8 cellular contexts compared by ENCODE assay signal in the genomic region with DNA sequence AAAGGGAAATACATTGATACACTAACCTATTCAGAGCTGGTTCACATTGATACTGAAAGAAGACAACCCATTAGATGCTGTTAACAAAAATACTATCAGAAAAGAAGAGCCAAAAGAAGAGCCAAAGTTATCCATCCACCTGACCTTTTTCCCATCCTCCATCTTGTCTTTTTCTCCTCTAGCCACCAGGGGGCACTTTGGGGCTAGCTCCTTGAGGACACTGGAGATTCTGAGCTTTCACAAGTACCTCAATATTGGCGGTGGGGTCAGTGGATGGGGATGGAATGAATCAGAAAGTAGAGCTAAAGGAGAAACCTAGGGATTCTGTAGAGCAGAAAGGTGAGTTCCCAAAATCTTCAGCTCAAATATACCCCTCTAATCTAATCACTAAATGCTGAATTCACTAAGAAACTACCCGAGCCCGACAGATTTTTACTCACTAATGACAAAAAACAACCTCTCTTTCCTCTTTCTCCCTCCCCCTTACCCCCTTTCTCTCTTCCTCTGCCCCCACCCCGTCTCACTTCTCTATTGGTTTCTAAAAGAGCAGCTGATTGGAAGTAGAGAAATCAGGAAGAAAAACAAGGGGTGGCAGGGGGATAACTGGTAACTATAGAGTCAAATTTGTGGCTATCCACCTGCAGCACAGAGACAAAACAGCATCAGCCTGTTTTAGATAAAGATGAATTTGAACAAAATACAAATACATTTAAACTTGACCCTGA.
A peak's percentile ranks its signal among the peaks of the same experiment; 100 is the strongest.
DNase-seq lines count a peak whose midpoint lies in the region; ATAC-seq and TF ChIP-seq lines count a peak whose summit lies in the region.

No MANE protein-coding gene starts in this region.

- H3K36me3 Mint-ChIP-seq in stimulated activated naive B cell treated with anti-CD40 and anti-IgM and Interleukin-4, amounts not matched to agents 10 μg/mL and 1 μg/mL and 100 μg/mL, for 72 hours, result peaks cover 14 to 42% of the 10 kb centered on the region in 2 donors

- H3K27ac Mint-ChIP-seq in stimulated activated naive B cell treated with anti-CD40 and anti-IgM and Interleukin-4, amounts not matched to agents 10 μg/mL and 1 μg/mL and 100 μg/mL, for 72 hours, result peak overlapping the region; percentile 76

- H3K9ac ChIP-seq in GM23248 (no peak overlapping the region), PC-3 (ENCODE audit: low read length) (no peak overlapping the region)

- H3K4me3 ChIP-seq in GM23248 (no peak overlapping the region), PC-3 (ENCODE audit: low read length) (no peak overlapping the region), esophagus squamous epithelium (no peak overlapping the region)

- H3K27me3 Mint-ChIP-seq in stimulated activated naive B cell treated with anti-CD40 and anti-IgM and Interleukin-4, amounts not matched to agents 10 μg/mL and 1 μg/mL and 100 μg/mL, for 72 hours, result no peaks in the 10 kb centered on the region

- H3K4me2 ChIP-seq in GM23248 (ENCODE audit: unreplicated experiment) (no peak overlapping the region), PC-3 (ENCODE audit: low read length) (no peak overlapping the region)

- 84 to 88% methylated on average over 3 to 4 of the region's 4 CpGs for whole genome bisulfite sequencing in GM23248 (ENCODE audit: low coverage in 1 of 2, low lambda C conversion rate in 2 of 2, missing lambda C conversion rate in 2 of 2), 2 experiments
- WGBS in esophagus squamous epithelium, 2 donors, result 61 to 81% methylated on average over 4 of the region's 4 CpGs

- H3F3A ChIP-seq in GM23248 (ENCODE audit: insufficient read depth), result peaks cover 8% of the 10 kb centered on the region
- no peaks in the 10 kb centered on the region for H3F3A ChIP-seq in PC-3 (ENCODE audit: low read length, unreplicated experiment)

- H3K9me2 ChIP-seq in GM23248 (ENCODE audit: insufficient read depth), result no peaks in the 10 kb centered on the region
- H3K9me2 ChIP-seq in PC-3 (replicated peaks; ENCODE audit: low read length), result no peaks in the 10 kb centered on the region

- H3K4me1 ChIP-seq in GM23248 (ENCODE audit: insufficient read depth) (peaks cover 15% of the 10 kb centered on the region), PC-3 (ENCODE audit: insufficient read depth, low read length) (no peaks in the 10 kb centered on the region), esophagus squamous epithelium (peaks cover 0 to 20% (median 8%) of the 10 kb centered on the region in 3 donors)

- TF ChIP-seq POLR2A in esophagus squamous epithelium (IDR thresholded peaks at IDR 0.05), result no peak

- peak; percentile 73 for DNase-seq in GM23248
- peak; percentile 59 for DNase-seq in PC-3
- DNase-seq in esophagus squamous epithelium (lab: John Stamatoyannopoulos, UW), result no peak
- DNase-seq in stimulated activated naive B cell treated with anti-CD40 and anti-IgM and Interleukin-4, amounts not matched to agents 10 μg/mL and 1 μg/mL and 100 μg/mL, for 72 hours, result peak; percentile 13
- DNase-seq in stimulated activated CD4-positive, alpha-beta T cell treated with anti-CD3 and anti-CD28 coated beads, Interleukin-2, amount 100 ng/mL, for 48 hours, result no peak

- ATAC-seq in PC-3, result peak; percentile 31; the same call in 1 of the 2 replicates
- ATAC-seq in stimulated activated naive B cell treated with anti-CD40 and anti-IgM and Interleukin-4, amounts not matched to agents 10 μg/mL and 1 μg/mL and 100 μg/mL, for 72 hours (replicated peaks), result peak; percentile 47 to 55
- no peak for ATAC-seq in HG03045 (IDR thresholded peaks at IDR 0.05; ENCODE audit: unreplicated experiment)
- ATAC-seq in HG03108 (IDR thresholded peaks at IDR 0.05; ENCODE audit: unreplicated experiment), result no peak

- no peaks in the 10 kb centered on the region for H3K27me3 ChIP-seq in GM23248 (replicated peaks; ENCODE audit: insufficient read depth)
- H3K27me3 ChIP-seq in PC-3 (ENCODE audit: low read length), result no peaks in the 10 kb centered on the region
- no peaks in the 10 kb centered on the region for H3K27me3 ChIP-seq in esophagus squamous epithelium

- peaks cover 13 to 15% of the 10 kb centered on the region in 2 donors for H3K9me3 Mint-ChIP-seq in stimulated activated naive B cell treated with anti-CD40 and anti-IgM and Interleukin-4, amounts not matched to agents 10 μg/mL and 1 μg/mL and 100 μg/mL, for 72 hours

- no peak overlapping the region for H3K27ac ChIP-seq in C4-2B
- no peak overlapping the region for H3K27ac ChIP-seq in GM23248
- H3K27ac ChIP-seq in PC-3 (ENCODE audit: low read length), result no peak overlapping the region
- H3K27ac ChIP-seq in esophagus squamous epithelium, result no peak overlapping the region

- peaks cover 22 to 32% of the 10 kb centered on the region in 2 donors for H3K4me1 Mint-ChIP-seq in stimulated activated naive B cell treated with anti-CD40 and anti-IgM and Interleukin-4, amounts not matched to agents 10 μg/mL and 1 μg/mL and 100 μg/mL, for 72 hours

- intact Hi-C loops in PC-3 (cut with micrococcal nuclease) (no loop called here), esophagus squamous epithelium (cut with DNase I) (no loop called here)

- H3K79me2 ChIP-seq in GM23248 (ENCODE audit: insufficient read depth), result peaks cover 94% of the 10 kb centered on the region
- H3K79me2 ChIP-seq in PC-3 (ENCODE audit: low read length), result no peaks in the 10 kb centered on the region

- H3K4me3 Mint-ChIP-seq in stimulated activated naive B cell treated with anti-CD40 and anti-IgM and Interleukin-4, amounts not matched to agents 10 μg/mL and 1 μg/mL and 100 μg/mL, for 72 hours, result peak overlapping the region; percentile 1 to 37

- no peak overlapping the region for H2AFZ ChIP-seq in GM23248
- no peak overlapping the region for H2AFZ ChIP-seq in PC-3 (ENCODE audit: low read length)

- H3K9me3 ChIP-seq in GM23248 (ENCODE audit: low read depth) (no peaks in the 10 kb centered on the region), PC-3 (ENCODE audit: low read length) (peaks cover 6% of the 10 kb centered on the region; the same call in 1 of the 2 replicates), esophagus squamous epithelium (no peaks in the 10 kb centered on the region)

- H4K20me1 ChIP-seq in GM23248 (ENCODE audit: insufficient read depth) (no peaks in the 10 kb centered on the region), PC-3 (ENCODE audit: low read length) (no peaks in the 10 kb centered on the region)

- POLR2A ChIA-PET in PC-3 (lab: Charles Lee; ENCODE audit: unreplicated experiment), result no interaction called here

- in situ Hi-C loops in GM23248 (cut with MboI), result no loop called here

- CTCF ChIA-PET in PC-3 (lab: Charles Lee), result interaction anchor here (0.5 to 0.7 kb wide), 5 partner anchors 11 to 477 kb away, joined by 3 to 4 read pairs (median 3); no protein-coding TSS in a partner anchor

- TF ChIP-seq CTCF in C4-2B (conservative IDR thresholded peaks at IDR 0.05), result peak; percentile 75
- peak; percentile 78 for TF ChIP-seq CTCF in PC-3 (conservative IDR thresholded peaks at IDR 0.05; ENCODE audit: low read depth, low read length)
- TF ChIP-seq CTCF in esophagus squamous epithelium (IDR thresholded peaks at IDR 0.05), result peak in 5 of 6 experiments; percentile 18 to 50 (median 29)

- 0 out of 2 replicates have a peak, but pooled peaks cover 7% of the 10 kb centered on the region for H3K36me3 ChIP-seq in GM23248 (ENCODE audit: low read depth)
- no peaks in the 10 kb centered on the region for H3K36me3 ChIP-seq in PC-3 (ENCODE audit: low read depth, low read length)
- peaks cover 0 to 13% (median 0%) of the 10 kb centered on the region in 3 donors for H3K36me3 ChIP-seq in esophagus squamous epithelium

- no TSS peak for BruUV-seq in PC-3 (replicated peaks; lab: Mats Ljungman, UMichigan)

Comparison
In these comparisons a context has a peak if more than half of its experiments do, and no peak if none do; other contexts are left out.
1. DNase-seq: peak in GM23248 (single experiment), PC-3 (single experiment) and stimulated activated naive B cell treated with anti-CD40 and anti-IgM and Interleukin-4, amounts not matched to agents 10 μg/mL and 1 μg/mL and 100 μg/mL, for 72 hours (single experiment); none in esophagus squamous epithelium (single experiment) and stimulated activated CD4-positive, alpha-beta T cell treated with anti-CD3 and anti-CD28 coated beads, Interleukin-2, amount 100 ng/mL, for 48 hours (0 of 2).
2. ATAC-seq: peak in PC-3 (single experiment) and stimulated activated naive B cell treated with anti-CD40 and anti-IgM and Interleukin-4, amounts not matched to agents 10 μg/mL and 1 μg/mL and 100 μg/mL, for 72 hours (2 of 2); none in HG03045 (single experiment) and HG03108 (single experiment).
3. Peak in every context shown above with its lines, with median percentiles within 50 percentile points of each other: CTCF ChIP-seq.